ENCODE assay signal across 39 cellular contexts in genomic region chr15:85947936-85948335, GRCh38.
"Had no signal": no experiment of that assay in that cellular context is flagged by ENCODE, and none has a peak within 500 bp of the region (broad histone marks: within the 10 kb centered on the region; RNA-seq: fewer than 3 reads in every experiment).

No MANE protein-coding gene starts in this region.

- DNase-seq: activated CD4-positive, alpha-beta memory T cell treated with anti-CD3 and anti-CD28 coated beads, Interleukin-2, amount 10 ng/mL, durations not matched to agents 7 days and 5 days; activated CD4-positive, alpha-beta T cell treated with anti-CD3 and anti-CD28 coated beads for 1 hour; activated CD4-positive, alpha-beta T cell treated with anti-CD3 and anti-CD28 coated beads for 48 hours; activated CD4-positive, CD25-positive, alpha-beta regulatory T cell; activated CD8-positive, alpha-beta memory T cell treated with anti-CD3 and anti-CD28 coated beads for 24 hours; activated CD8-positive, alpha-beta memory T cell treated with anti-CD3 and anti-CD28 coated beads, Interleukin-2, amount 10 ng/mL, durations not matched to agents 7 days and 5 days; activated CD8-positive, alpha-beta memory T cell treated with anti-CD3 and anti-CD28 coated beads, Interleukin-2, amount 50 U/mL, for 48 hours; activated effector memory CD4-positive, alpha-beta T cell treated with anti-CD3 and anti-CD28 coated beads, Interleukin-2, amount 50 U/mL, for 16 hours; activated naive CD4-positive, alpha-beta T cell; activated naive CD4-positive, alpha-beta T cell treated with anti-CD3 and anti-CD28 coated beads, Interleukin-2, amount 50 U/mL, for 16 hours; activated naive CD8-positive, alpha-beta T cell treated with anti-CD3 and anti-CD28 coated beads for 36 hours; activated T-cell treated with anti-CD3 and anti-CD28 coated beads, Interleukin-2, amount 50 U/mL, for 72 hours; amniotic stem cell; aorta; brain microvascular endothelial cell; central memory CD4-positive, alpha-beta T cell; Karpas-422; MM.1S; MV-4-11; NCI-H1092; NCI-H146; NCI-H187; NCI-H2029 treated with DMSO at 0.1 percent for 48 hours; NCI-H2107; NCI-H2171; NCI-H510A; NCI-H69; NK-92 treated with Interleukin-12 subunit alpha and Interleukin-12 subunit beta, amount 100 ng/mL, for 24 hours; PC-9; SIG-M5; SW 1271; T-helper 1 cell; T-helper 2 cell; T-helper 9 cell had no signal

- H3K4me3 ChIP-seq: coronary artery, PC-9 had no signal

- H3K36me3 ChIP-seq: brain microvascular endothelial cell had no signal

- H3K27me3 ChIP-seq: brain microvascular endothelial cell had no signal

- ATAC-seq: activated CD8-positive, alpha-beta memory T cell treated with anti-CD3 and anti-CD28 coated beads, Interleukin-2, amount 10 ng/mL, durations not matched to agents 7 days and 5 days; activated T-cell treated with anti-CD3 and anti-CD28 coated beads, Interleukin-2, amount 50 U/mL, for 72 hours; activated T-helper 17 cell treated with anti-CD3 and anti-CD28 coated beads, Interleukin-2, amount 50 U/mL, for 72 hours; Right ventricle myocardium inferior had no signal

- H3K27ac ChIP-seq: brain microvascular endothelial cell, coronary artery, PC-9, RWPE1, VCaP had no signal

- H3K4me2 ChIP-seq: PC-9 had no signal
